11 cellular contexts compared by ENCODE assay signal in the genomic region with DNA sequence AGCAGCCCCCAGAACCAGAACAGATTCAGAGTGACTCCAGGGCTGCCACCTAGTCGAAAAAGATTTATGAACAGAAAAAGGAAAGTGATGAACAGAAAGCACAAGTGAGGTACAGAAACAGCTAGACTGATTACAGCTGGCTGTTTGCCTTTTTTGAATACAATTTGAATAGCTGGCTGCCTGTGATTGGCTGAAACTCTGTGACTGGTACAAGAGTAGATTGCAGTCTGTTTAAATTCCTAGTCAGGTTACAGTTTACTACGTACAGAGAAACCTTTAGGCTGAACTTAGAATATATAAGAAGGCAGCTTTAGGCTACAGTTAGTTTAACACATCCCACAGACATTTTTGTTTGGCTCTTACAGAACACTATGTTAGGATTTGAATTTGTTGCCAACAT. TPM values are rescaled to one million over a fixed set of nuclear protein-coding genes. Genes with fewer than 3 reads are reported as not detected.
DNase-seq lines count a peak whose midpoint lies in the region; ATAC-seq and TF ChIP-seq lines count a peak whose summit lies in the region.
"Had no signal": no experiment of that assay in that cellular context is flagged by ENCODE, and none has a peak within 500 bp of the region (broad histone marks: within the 10 kb centered on the region; RNA-seq: fewer than 3 reads in every experiment).

No MANE protein-coding gene starts in this region.

- intact Hi-C loops in CD14-positive monocyte (cut with micrococcal nuclease) (loop anchor here in 1 of 2 donors (1.0 to 10.0 kb wide), 2 partner anchors 9 to 158 kb away; partner anchors contain the start of gene NKTR), IMR-90 (cut with micrococcal nuclease) (no loop called here), colonic mucosa (cut with DNase I) (no loop called here)

- no peak overlapping the region for H3K27ac ChIP-seq in IMR-90 (ENCODE audit: insufficient read depth, low read length)
- H3K27ac ChIP-seq in colonic mucosa, result no peak overlapping the region

- H2AFZ ChIP-seq in IMR-90 (replicated peaks; ENCODE audit: low read length, poor library complexity), result no peak overlapping the region

- no peak overlapping the region for H2AK5ac ChIP-seq in IMR-90 (ENCODE audit: low read depth, low read length)

- H3K23ac ChIP-seq in IMR-90 (ENCODE audit: low read depth, low read length), result no peak overlapping the region

- no peak overlapping the region for H2BK15ac ChIP-seq in IMR-90 (ENCODE audit: low read depth, low read length)

- H3K9me3 ChIP-seq in IMR-90 (ENCODE audit: control insufficient read depth, insufficient read depth, low read length), result no peaks in the 10 kb centered on the region
- no peaks in the 10 kb centered on the region for H3K9me3 ChIP-seq in colonic mucosa

- H3K9me1 ChIP-seq in IMR-90 (ENCODE audit: insufficient read depth, low read length), result no peaks in the 10 kb centered on the region

- H3K4me3 Mint-ChIP-seq in CD14-positive monocyte (no peak overlapping the region), mesothelial cell of epicardium (no peak overlapping the region)
- H3K4me3 Mint-ChIP-seq: activated naive CD8-positive, alpha-beta T cell treated with anti-CD3 and anti-CD28 coated beads, Interleukin-2, amount 10 ng/mL, durations not matched to agents 7 days and 5 days had no signal

- no peak overlapping the region for H4K91ac ChIP-seq in IMR-90 (ENCODE audit: insufficient read depth, low read depth, low read length)

- H3K14ac ChIP-seq in IMR-90 (replicated peaks; ENCODE audit: low read depth, low read length), result no peak overlapping the region

- in situ Hi-C loops in IMR-90 (cut with MboI; ENCODE audit: low sequenced_read_pairs) (no loop called here), KBM-7 (cut with MboI; ENCODE audit: low pct_unique_long_range_greater_than_20kb, low sequenced_read_pairs) (no loop called here)

- DNase-seq in CD14-positive monocyte (ENCODE audit: low spot score) (no peak), IMR-90 (peak; percentile 81), colonic mucosa (peak; percentile 14), mesothelial cell of epicardium (ENCODE audit: low spot score in 2 of 2, unreplicated experiment in 2 of 2) (peak in 1 of 2 experiments; percentile 31), KBM-7 (no peak), NCI-H345 (lab: John Stamatoyannopoulos, UW) (no peak)
- DNase-seq: activated naive CD8-positive, alpha-beta T cell treated with anti-CD3 and anti-CD28 coated beads, Interleukin-2, amount 10 ng/mL, durations not matched to agents 7 days and 5 days; cortex of kidney; NCI-H446 had no signal

- no peak overlapping the region for H2BK20ac ChIP-seq in IMR-90 (ENCODE audit: low read depth, low read length)

- H3K4me1 Mint-ChIP-seq in CD14-positive monocyte, result peaks cover 73% of the 10 kb centered on the region
- no peaks in the 10 kb centered on the region for H3K4me1 Mint-ChIP-seq in mesothelial cell of epicardium
- H3K4me1 Mint-ChIP-seq: activated naive CD8-positive, alpha-beta T cell treated with anti-CD3 and anti-CD28 coated beads, Interleukin-2, amount 10 ng/mL, durations not matched to agents 7 days and 5 days had no signal

- 67% methylated on average over 1 of the region's 2 CpGs; no CpG with 5 or more reads in 1 of the 2 experiments for WGBS in IMR-90 (ENCODE audit: extremely low coverage in 2 of 2, insufficient read length in 1 of 2), 2 experiments

- H3K27ac Mint-ChIP-seq in CD14-positive monocyte, result peak overlapping the region; percentile 96 to 99 (median 98)
- peak overlapping the region; percentile 23 for H3K27ac Mint-ChIP-seq in mesothelial cell of epicardium
- H3K27ac Mint-ChIP-seq: activated naive CD8-positive, alpha-beta T cell treated with anti-CD3 and anti-CD28 coated beads, Interleukin-2, amount 10 ng/mL, durations not matched to agents 7 days and 5 days had no signal

- TF ChIP-seq RAD21 in IMR-90 (IDR thresholded peaks at IDR 0.05; ENCODE audit: low read length), result no peak

- H3K9ac ChIP-seq in IMR-90 (ENCODE audit: low read depth, low read length) (no peak overlapping the region), colonic mucosa (ENCODE audit: low read depth in 2 of 2, low read length in 2 of 2) (no peak overlapping the region)

- H3K27me3 Mint-ChIP-seq in CD14-positive monocyte (ENCODE audit: low read depth in 3 of 3) (peaks cover 0 to 2% (median 0%) of the 10 kb centered on the region in 3 donors), mesothelial cell of epicardium (ENCODE audit: low read depth) (peaks cover 11% of the 10 kb centered on the region)

- no peak for TF ChIP-seq CTCF in CD14-positive monocyte (IDR thresholded peaks at IDR 0.05)
- TF ChIP-seq CTCF in IMR-90 (conservative IDR thresholded peaks at IDR 0.05; ENCODE audit: low read depth, low read length), result no peak
- no peak for TF ChIP-seq CTCF in colonic mucosa (IDR thresholded peaks at IDR 0.05)
- no peak for TF ChIP-seq CTCF in mesothelial cell of epicardium (IDR thresholded peaks at IDR 0.05; ENCODE audit: unreplicated experiment)

- H3K36me3 Mint-ChIP-seq in CD14-positive monocyte (peaks cover 0 to 6% of the 10 kb centered on the region in 2 donors), mesothelial cell of epicardium (no peaks in the 10 kb centered on the region)
- H3K36me3 Mint-ChIP-seq: activated naive CD8-positive, alpha-beta T cell treated with anti-CD3 and anti-CD28 coated beads, Interleukin-2, amount 10 ng/mL, durations not matched to agents 7 days and 5 days had no signal

- H2BK120ac ChIP-seq in IMR-90 (ENCODE audit: low read depth, low read length), result no peak overlapping the region

- no peak overlapping the region for H4K8ac ChIP-seq in IMR-90 (ENCODE audit: low read depth in 2 of 2, low read length in 2 of 2)

- no peak overlapping the region for H3K56ac ChIP-seq in IMR-90 (ENCODE audit: extremely low read depth, insufficient read depth, low read length)

- no peaks in the 10 kb centered on the region for H3K79me1 ChIP-seq in IMR-90 (ENCODE audit: low read depth in 1 of 2, low read length in 2 of 2)

- POLR2A ChIA-PET in IMR-90 (lab: Charles Lee; ENCODE audit: unreplicated experiment), result no interaction called here

- H3K36me3 ChIP-seq in IMR-90 (ENCODE audit: control insufficient read depth, insufficient read depth, low read length), result no peaks in the 10 kb centered on the region
- no peaks in the 10 kb centered on the region for H3K36me3 ChIP-seq in colonic mucosa

- H3K4me3 ChIP-seq in IMR-90 (ENCODE audit: insufficient read depth, low read depth, low read length), result no peak overlapping the region
- no peak overlapping the region for H3K4me3 ChIP-seq in colonic mucosa

- H3K9me3 Mint-ChIP-seq in CD14-positive monocyte, result peaks cover 0 to 6% (median 0%) of the 10 kb centered on the region in 7 donors
- H3K9me3 Mint-ChIP-seq in mesothelial cell of epicardium, result no peaks in the 10 kb centered on the region
- H3K9me3 Mint-ChIP-seq: activated naive CD8-positive, alpha-beta T cell treated with anti-CD3 and anti-CD28 coated beads, Interleukin-2, amount 10 ng/mL, durations not matched to agents 7 days and 5 days had no signal

- no peaks in the 10 kb centered on the region; the same call in 1 of the 2 replicates for H3K27me3 ChIP-seq in IMR-90 (ENCODE audit: control insufficient read depth, insufficient read depth, low read length)
- no peaks in the 10 kb centered on the region for H3K27me3 ChIP-seq in colonic mucosa

- ATAC-seq in IMR-90 (ENCODE audit: low read depth) (peak; percentile 86), HG02763 (IDR thresholded peaks at IDR 0.05; ENCODE audit: unreplicated experiment) (no peak), HG03139 (IDR thresholded peaks at IDR 0.05; ENCODE audit: unreplicated experiment) (no peak)

- CTCF ChIA-PET in IMR-90 (lab: Yijun Ruan, JAX), result interaction anchor here (0.7 to 1.1 kb wide), 3 partner anchors 13 to 78 kb away, joined by 3 read pairs; no protein-coding TSS in a partner anchor

- peak overlapping the region; percentile 71; the same call in 1 of the 2 replicates for H3K4me2 ChIP-seq in IMR-90 (ENCODE audit: low read depth, low read length)

- dilution Hi-C loops in IMR-90 (cut with HindIII; ENCODE audit: low sequenced_read_pairs, unreplicated experiment), result no loop called here

- no TSS peak for BruUV-seq in IMR-90 (replicated peaks; lab: Mats Ljungman, UMichigan)

- TF ChIP-seq POLR2A in IMR-90 (IDR thresholded peaks at IDR 0.05; ENCODE audit: low read depth, low read length), result no peak

- H4K20me1 ChIP-seq in IMR-90 (ENCODE audit: insufficient read depth, low read length), result no peaks in the 10 kb centered on the region

- H3K4me1 ChIP-seq in IMR-90 (ENCODE audit: control insufficient read depth, insufficient read depth, low read length) (no peaks in the 10 kb centered on the region; the same call in 1 of the 2 replicates), colonic mucosa (no peaks in the 10 kb centered on the region)

- no peak overlapping the region for H4K5ac ChIP-seq in IMR-90 (ENCODE audit: low read depth, low read length)

- H2BK5ac ChIP-seq in IMR-90 (ENCODE audit: low read depth, low read length, poor library complexity, severe bottlenecking), result no peak overlapping the region

- no peak overlapping the region for H3K18ac ChIP-seq in IMR-90 (ENCODE audit: low read depth, low read length)

- H3K4ac ChIP-seq in IMR-90 (ENCODE audit: low read depth, low read length), result no peak overlapping the region

- no peak overlapping the region for H2AK9ac ChIP-seq in IMR-90 (replicated peaks; ENCODE audit: low read depth, low read length, poor library complexity)

TF ChIP-seq in IMR-90, 13 proteins besides CTCF, POLR2A, EP300 and RAD21 (continues in another document):
- TF ChIP-seq NFE2L2 (IDR thresholded peaks at IDR 0.05; ENCODE audit: low read depth, low read length) (no peak), MXI1 (IDR thresholded peaks at IDR 0.05; ENCODE audit: borderline replicate concordance, low read depth, low read length) (no peak)

RNA-seq across cellular contexts. Expression of gene CCDC13, which starts 10.0 kb away (rescaled TPM):
- polyA plus RNA-seq in CD14-positive monocyte, result 1 to 10 TPM in 1 of 2 donors, under 1 TPM in 1; 0.97 to 2.4 TPM
- total RNA-seq in IMR-90 (2012; rRNA removed), result 0.18 and 0.28 TPM in 2 replicates
- 0.19 TPM in 2 replicates for polyA plus RNA-seq in IMR-90 (2012; rRNA removed)
- 0.10 TPM in 1 of 2 replicates, not detected in the other for polyA plus RNA-seq in IMR-90 (2012; cell fraction: cytosol; rRNA removed)
- polyA plus RNA-seq in IMR-90 (2012; cell fraction: nucleus; rRNA removed; ENCODE audit: low replicate concordance), result 0.17 and 0.45 TPM in 2 replicates
- 1 to 10 TPM in 1 of 2 donors, under 1 TPM in 1; 0.93 to 5.3 TPM for total RNA-seq in colonic mucosa
- total RNA-seq in mesothelial cell of epicardium, result 0.55 to 0.90 TPM (median 0.60 TPM) in 3 replicates

RNA-seq across cellular contexts. Expression of gene HIGD1A, which starts 41.3 kb away (rescaled TPM):
- polyA plus RNA-seq in CD14-positive monocyte, result 100 to 1,000 TPM; 104 to 115 TPM
- total RNA-seq in IMR-90 (2012; rRNA removed), result 86.6 and 201 TPM in 2 replicates
- 106 and 137 TPM in 2 replicates for polyA plus RNA-seq in IMR-90 (2012; rRNA removed)
- polyA plus RNA-seq in IMR-90 (2012; cell fraction: cytosol; rRNA removed), result 13.1 and 33.8 TPM in 2 replicates
- 2.0 and 26.0 TPM in 2 replicates for polyA plus RNA-seq in IMR-90 (2012; cell fraction: nucleus; rRNA removed; ENCODE audit: low replicate concordance)
- total RNA-seq in colonic mucosa, result 100 to 1,000 TPM; 224 to 360 TPM
- total RNA-seq in mesothelial cell of epicardium, result 62.0 to 72.2 TPM (median 63.9 TPM) in 3 replicates

RNA-seq across cellular contexts. Expression of gene ACKR2, which starts 46.2 kb away (rescaled TPM):
- polyA plus RNA-seq in CD14-positive monocyte (not detected), IMR-90 (2012; rRNA removed) (0.07 and 0.10 TPM in 2 replicates)
- total RNA-seq in IMR-90 (2012; rRNA removed) (not detected in 2 replicates), colonic mucosa (1 to 10 TPM; 3.2 to 6.5 TPM), mesothelial cell of epicardium (1.2 to 2.2 TPM (median 1.6 TPM) in 3 replicates)
- 0.08 and 0.11 TPM in 2 replicates for polyA plus RNA-seq in IMR-90 (2012; cell fraction: cytosol; rRNA removed)
- 0.14 TPM in 2 replicates for polyA plus RNA-seq in IMR-90 (2012; cell fraction: nucleus; rRNA removed; ENCODE audit: low replicate concordance)

Comparison
In these comparisons a context has a peak if more than half of its experiments do, and no peak if none do; other contexts are left out.
1. DNase-seq: peak in IMR-90 (single experiment) and colonic mucosa (single experiment); none in CD14-positive monocyte (single experiment), KBM-7 (single experiment) and NCI-H345 (single experiment).